Comparison of ENCODE assay signal across 29 cellular contexts in genomic region chr18:55253814-55254213, GRCh38.
"Had no signal": no experiment of that assay in that cellular context is flagged by ENCODE, and none has a peak within 500 bp of the region (broad histone marks: within the 10 kb centered on the region; RNA-seq: fewer than 3 reads in every experiment).

No MANE protein-coding gene starts in this region.

- H2AFZ ChIP-seq: PC-9 had no signal

- H3K27me3 Mint-ChIP-seq: activated CD4-positive, alpha-beta T cell treated with anti-CD3 and anti-CD28 coated beads, Interleukin-2, amount 10 ng/mL, durations not matched to agents 24 days and 14 days; activated CD8-positive, alpha-beta T cell treated with anti-CD3 and anti-CD28 coated beads for 36 hours; activated naive CD4-positive, alpha-beta T cell treated with anti-CD3 and anti-CD28 coated beads, Interleukin-2, amount 50 U/mL, for 24 hours; activated naive CD8-positive, alpha-beta T cell treated with anti-CD3 and anti-CD28 coated beads, Interleukin-2, amount 10 ng/mL, durations not matched to agents 7 days and 5 days had no signal

- H3K27ac ChIP-seq: body of pancreas, PC-9, RWPE1, WERI-Rb-1 had no signal

- H3K9me3 ChIP-seq: body of pancreas, breast epithelium had no signal

- H3K4me2 ChIP-seq: PC-9 had no signal

- H3K9me3 Mint-ChIP-seq: activated CD4-positive, alpha-beta T cell treated with anti-CD3 and anti-CD28 coated beads, Interleukin-2, amount 10 ng/mL, durations not matched to agents 24 days and 14 days; activated CD8-positive, alpha-beta T cell treated with anti-CD3 and anti-CD28 coated beads for 36 hours; activated naive CD4-positive, alpha-beta T cell treated with anti-CD3 and anti-CD28 coated beads, Interleukin-2, amount 50 U/mL, for 24 hours; activated naive CD8-positive, alpha-beta T cell treated with anti-CD3 and anti-CD28 coated beads, Interleukin-2, amount 10 ng/mL, durations not matched to agents 7 days and 5 days; activated T-cell treated with anti-CD3 and anti-CD28 coated beads, Interleukin-2, amount 50 U/mL, for 72 hours; activated T-helper 17 cell treated with anti-CD3 and anti-CD28 coated beads, Interleukin-2, amount 50 U/mL, for 72 hours had no signal

- DNase-seq: activated CD4-positive, alpha-beta T cell treated with anti-CD3 and anti-CD28 coated beads, Interleukin-2, amount 10 ng/mL, durations not matched to agents 24 days and 14 days; activated CD4-positive, alpha-beta T cell treated with anti-CD3 and anti-CD28 coated beads, Interleukin-2, amount 50 U/mL, for 4 hours; activated CD8-positive, alpha-beta T cell treated with anti-CD3 and anti-CD28 coated beads for 36 hours; activated effector memory CD4-positive, alpha-beta T cell treated with anti-CD3 and anti-CD28 coated beads, Interleukin-2, amount 50 U/mL, for 16 hours; activated naive CD4-positive, alpha-beta T cell treated with Interleukin-2 at 50 U/mL for 16 hours; activated naive CD8-positive, alpha-beta T cell treated with anti-CD3 and anti-CD28 coated beads, Interleukin-2, amount 10 ng/mL, durations not matched to agents 7 days and 5 days; activated T-cell treated with anti-CD3 and anti-CD28 coated beads, Interleukin-2, amount 50 U/mL, for 1 hour; activated T-cell treated with anti-CD3 and anti-CD28 coated beads, Interleukin-2, amount 50 U/mL, for 72 hours; amygdala; body of pancreas; KG1; NCI-H1105; NCI-H1417 treated with DMSO at 0.1 percent for 48 hours; NCI-H1930; NCI-H2081 treated with DMSO at 0.1 percent for 48 hours; NCI-H345; NCI-H524 treated with DMSO at 0.1 percent for 48 hours; NK-92 treated with Interleukin-12 subunit alpha and Interleukin-12 subunit beta, amount 100 ng/mL, for 24 hours; PC-9; SIG-M5; T1000; WERI-Rb-1 had no signal

- H3K4me3 Mint-ChIP-seq: activated CD4-positive, alpha-beta T cell treated with anti-CD3 and anti-CD28 coated beads, Interleukin-2, amount 10 ng/mL, durations not matched to agents 24 days and 14 days; activated CD8-positive, alpha-beta T cell treated with anti-CD3 and anti-CD28 coated beads for 36 hours; activated naive CD4-positive, alpha-beta T cell treated with anti-CD3 and anti-CD28 coated beads, Interleukin-2, amount 50 U/mL, for 24 hours; activated naive CD8-positive, alpha-beta T cell treated with anti-CD3 and anti-CD28 coated beads, Interleukin-2, amount 10 ng/mL, durations not matched to agents 7 days and 5 days; activated T-cell treated with anti-CD3 and anti-CD28 coated beads, Interleukin-2, amount 50 U/mL, for 72 hours; activated T-helper 17 cell treated with anti-CD3 and anti-CD28 coated beads, Interleukin-2, amount 50 U/mL, for 72 hours had no signal

- H3K36me3 Mint-ChIP-seq: activated naive CD4-positive, alpha-beta T cell treated with anti-CD3 and anti-CD28 coated beads, Interleukin-2, amount 50 U/mL, for 24 hours; activated naive CD8-positive, alpha-beta T cell treated with anti-CD3 and anti-CD28 coated beads, Interleukin-2, amount 10 ng/mL, durations not matched to agents 7 days and 5 days had no signal

- H3K4me3 ChIP-seq: body of pancreas, breast epithelium, PC-9 had no signal

- H3K4me1 ChIP-seq: body of pancreas, breast epithelium had no signal

- H3K27ac Mint-ChIP-seq: activated CD4-positive, alpha-beta T cell treated with anti-CD3 and anti-CD28 coated beads, Interleukin-2, amount 10 ng/mL, durations not matched to agents 24 days and 14 days; activated CD8-positive, alpha-beta T cell treated with anti-CD3 and anti-CD28 coated beads for 36 hours; activated naive CD4-positive, alpha-beta T cell treated with anti-CD3 and anti-CD28 coated beads, Interleukin-2, amount 50 U/mL, for 24 hours; activated naive CD8-positive, alpha-beta T cell treated with anti-CD3 and anti-CD28 coated beads, Interleukin-2, amount 10 ng/mL, durations not matched to agents 7 days and 5 days; activated T-cell treated with anti-CD3 and anti-CD28 coated beads, Interleukin-2, amount 50 U/mL, for 72 hours; activated T-helper 17 cell treated with anti-CD3 and anti-CD28 coated beads, Interleukin-2, amount 50 U/mL, for 72 hours had no signal

- ATAC-seq: activated CD8-positive, alpha-beta T cell treated with anti-CD3 and anti-CD28 coated beads for 36 hours; activated T-cell treated with anti-CD3 and anti-CD28 coated beads, Interleukin-2, amount 50 U/mL, for 72 hours; activated T-helper 17 cell treated with anti-CD3 and anti-CD28 coated beads, Interleukin-2, amount 50 U/mL, for 72 hours; body of pancreas; Right ventricle myocardium inferior had no signal

- FAIRE-seq: astrocyte, RCC 7860 had no signal

- H3K27me3 ChIP-seq: body of pancreas, breast epithelium had no signal

- H3K36me3 ChIP-seq: breast epithelium, WERI-Rb-1 had no signal

- H3K4me1 Mint-ChIP-seq: activated naive CD4-positive, alpha-beta T cell treated with anti-CD3 and anti-CD28 coated beads, Interleukin-2, amount 50 U/mL, for 24 hours; activated naive CD8-positive, alpha-beta T cell treated with anti-CD3 and anti-CD28 coated beads, Interleukin-2, amount 10 ng/mL, durations not matched to agents 7 days and 5 days; activated T-helper 17 cell treated with anti-CD3 and anti-CD28 coated beads, Interleukin-2, amount 50 U/mL, for 72 hours had no signal
